In genomic region chr15:64067564-64068030, GRCh38 we compare ENCODE assay signal across 8 cellular contexts. TPM values are rescaled to one million over a fixed set of nuclear protein-coding genes. Genes with fewer than 3 reads are reported as not detected.
DNase-seq lines count a peak whose midpoint lies in the region; ATAC-seq and TF ChIP-seq lines count a peak whose summit lies in the region.

No MANE protein-coding gene starts in this region.

- intact Hi-C loops in PC-3 (cut with micrococcal nuclease): loop anchor here (1.0 to 5.0 kb wide), 4 partner anchors 176 to 457 kb away; no protein-coding TSS in a partner anchor

- peaks cover 4% of the 10 kb centered on the region for H3K4me1 Mint-ChIP-seq in activated T-cell treated with anti-CD3 and anti-CD28 coated beads, Interleukin-2, amount 50 U/mL, for 24 hours (ENCODE audit: low read depth)

- no peak overlapping the region for H3K4me3 Mint-ChIP-seq in activated T-cell treated with anti-CD3 and anti-CD28 coated beads, Interleukin-2, amount 50 U/mL, for 24 hours

- H3F3A ChIP-seq in PC-3 (ENCODE audit: low read length, unreplicated experiment) (peaks cover under 1% of the 10 kb centered on the region), neural cell (ENCODE audit: insufficient read depth, low read length, poor library complexity, severe bottlenecking) (no peaks in the 10 kb centered on the region)

- H3K4me1 ChIP-seq in HUES6 (ENCODE audit: control insufficient read depth, insufficient read depth, low read length) (no peaks in the 10 kb centered on the region), PC-3 (ENCODE audit: insufficient read depth, low read length) (peaks cover 25% of the 10 kb centered on the region), subcutaneous abdominal adipose tissue (ENCODE audit: control insufficient read depth in 5 of 5, insufficient read depth in 5 of 5, low read length in 5 of 5) (peaks cover 8 to 47% (median 45%) of the 10 kb centered on the region in 5 donors)

- no TSS peak for BruUV-seq in PC-3 (replicated peaks; lab: Mats Ljungman, UMichigan)

- H3K9me3 ChIP-seq in HUES6 (ENCODE audit: control insufficient read depth, insufficient read depth, low read depth, low read length) (no peaks in the 10 kb centered on the region), PC-3 (ENCODE audit: low read length) (no peaks in the 10 kb centered on the region), neural cell (ENCODE audit: low read length) (no peaks in the 10 kb centered on the region), subcutaneous abdominal adipose tissue (ENCODE audit: control insufficient read depth in 5 of 5, low read length in 5 of 5) (no peaks in the 10 kb centered on the region)

- TF ChIP-seq CTCF in PC-3 (conservative IDR thresholded peaks at IDR 0.05; ENCODE audit: low read depth, low read length) (peak; percentile 74), fibroblast of mammary gland (conservative IDR thresholded peaks at IDR 0.05; ENCODE audit: control insufficient read depth, insufficient read depth, low read depth, low read length) (peak; percentile 80), neural cell (IDR thresholded peaks at IDR 0.05; ENCODE audit: poor library complexity, severe bottlenecking) (peak; percentile 93)

- H3K4me2 ChIP-seq in PC-3 (ENCODE audit: low read length): peak overlapping the region; percentile 64
- H3K4me2 ChIP-seq in neural cell (ENCODE audit: low read length): no peak overlapping the region

- H3K9ac ChIP-seq in HUES6 (ENCODE audit: low read length) (peak overlapping the region; percentile 38), PC-3 (ENCODE audit: low read length) (no peak overlapping the region), neural cell (ENCODE audit: low read length) (no peak overlapping the region), subcutaneous abdominal adipose tissue (ENCODE audit: low read length in 5 of 5) (no peak overlapping the region)

- CTCF ChIA-PET in PC-3 (lab: Charles Lee): interaction anchor here (0.8 to 1.8 kb wide), 2 partner anchors 315 to 458 kb away, joined by 3 to 12 read pairs; no protein-coding TSS in a partner anchor

- TF ChIP-seq RAD21 in neural cell (conservative IDR thresholded peaks at IDR 0.05): peak; percentile 96

- H3K36me3 Mint-ChIP-seq in activated T-cell treated with anti-CD3 and anti-CD28 coated beads, Interleukin-2, amount 50 U/mL, for 24 hours (ENCODE audit: low read depth): peaks cover 17% of the 10 kb centered on the region

- H3K79me2 ChIP-seq in PC-3 (ENCODE audit: low read length) (no peaks in the 10 kb centered on the region), neural cell (replicated peaks; ENCODE audit: insufficient read depth, low read length) (no peaks in the 10 kb centered on the region)

- ATAC-seq in PC-3 (peak; percentile 58), GM19455 (IDR thresholded peaks at IDR 0.05; ENCODE audit: unreplicated experiment) (no peak)

- H4K20me1 ChIP-seq in PC-3 (ENCODE audit: low read length) (no peaks in the 10 kb centered on the region), neural cell (ENCODE audit: insufficient read depth) (no peaks in the 10 kb centered on the region)

- no peak overlapping the region for H3K27ac Mint-ChIP-seq in activated T-cell treated with anti-CD3 and anti-CD28 coated beads, Interleukin-2, amount 50 U/mL, for 24 hours

- H3K27me3 Mint-ChIP-seq in activated T-cell treated with anti-CD3 and anti-CD28 coated beads, Interleukin-2, amount 50 U/mL, for 24 hours: no peaks in the 10 kb centered on the region

- H3K4me3 ChIP-seq in HUES6 (ENCODE audit: low read depth, low read length) (peak overlapping the region; percentile 17; the same call in 1 of the 2 replicates), PC-3 (ENCODE audit: low read length) (no peak overlapping the region), fibroblast of mammary gland (ENCODE audit: control insufficient read depth, low read depth, low read length) (no peak overlapping the region), neural cell (ENCODE audit: low read length) (no peak overlapping the region), subcutaneous abdominal adipose tissue (ENCODE audit: low read depth in 1 of 5, low read length in 5 of 5) (peak overlapping the region in 1 of 5 donors; percentile 25)

- H3K27ac ChIP-seq in HUES6 (ENCODE audit: low read depth, low read length) (no peak overlapping the region), PC-3 (ENCODE audit: low read length) (no peak overlapping the region), neural cell (ENCODE audit: low read length) (no peak overlapping the region), subcutaneous abdominal adipose tissue (ENCODE audit: low read depth, low read length) (peak overlapping the region; percentile 98)

- H2AFZ ChIP-seq in PC-3 (ENCODE audit: low read length) (peak overlapping the region; percentile 46; the same call in 1 of the 2 replicates), neural cell (ENCODE audit: low read depth, low read length) (no peak overlapping the region)

- no peaks in the 10 kb centered on the region for H3K27me3 ChIP-seq in HUES6 (ENCODE audit: control insufficient read depth, insufficient read depth, low read length)
- H3K27me3 ChIP-seq in PC-3 (ENCODE audit: low read length): no peaks in the 10 kb centered on the region
- no peaks in the 10 kb centered on the region for H3K27me3 ChIP-seq in neural cell (ENCODE audit: insufficient read depth, low read depth, low read length)
- no peaks in the 10 kb centered on the region for H3K27me3 ChIP-seq in subcutaneous abdominal adipose tissue (ENCODE audit: control insufficient read depth in 5 of 5, insufficient read depth in 4 of 5, low read length in 5 of 5)

- POLR2A ChIA-PET in PC-3 (lab: Charles Lee; ENCODE audit: unreplicated experiment): no interaction called here

- no peak for TF ChIP-seq EP300 in neural cell (conservative IDR thresholded peaks at IDR 0.05; ENCODE audit: poor library complexity, severe bottlenecking)

- H3K36me3 ChIP-seq in HUES6 (ENCODE audit: control insufficient read depth, insufficient read depth, low read length): peaks cover 12% of the 10 kb centered on the region
- no peaks in the 10 kb centered on the region for H3K36me3 ChIP-seq in PC-3 (ENCODE audit: low read depth, low read length)
- H3K36me3 ChIP-seq in neural cell (ENCODE audit: insufficient read depth, low read length): no peaks in the 10 kb centered on the region
- H3K36me3 ChIP-seq in subcutaneous abdominal adipose tissue (ENCODE audit: control insufficient read depth in 5 of 5, insufficient read depth in 5 of 5, low read length in 5 of 5): peaks cover 0 to 7% (median 2%) of the 10 kb centered on the region in 5 donors

- H3K9me2 ChIP-seq in PC-3 (replicated peaks; ENCODE audit: low read length): no peaks in the 10 kb centered on the region
- no peaks in the 10 kb centered on the region for H3K9me2 ChIP-seq in neural cell (ENCODE audit: insufficient read depth, low read length)

- peak; percentile 53 for DNase-seq in DMS53 treated with DMSO at 0.1 percent for 48 hours (lab: John Stamatoyannopoulos, UW; ENCODE audit: unreplicated experiment)
- DNase-seq in PC-3: peak; percentile 73
- DNase-seq in activated T-cell treated with anti-CD3 and anti-CD28 coated beads, Interleukin-2, amount 50 U/mL, for 24 hours: peak; percentile 75
- peak; percentile 61 for DNase-seq in fibroblast of mammary gland (ENCODE audit: low read depth)

- H3K9me3 Mint-ChIP-seq in activated T-cell treated with anti-CD3 and anti-CD28 coated beads, Interleukin-2, amount 50 U/mL, for 24 hours: no peaks in the 10 kb centered on the region

TF ChIP-seq in neural cell, 6 proteins besides CTCF, POLR2A, EP300 and RAD21:
- TF ChIP-seq POLR2AphosphoS5 (IDR thresholded peaks at IDR 0.05): no peak
- TF ChIP-seq, protein P1, sequence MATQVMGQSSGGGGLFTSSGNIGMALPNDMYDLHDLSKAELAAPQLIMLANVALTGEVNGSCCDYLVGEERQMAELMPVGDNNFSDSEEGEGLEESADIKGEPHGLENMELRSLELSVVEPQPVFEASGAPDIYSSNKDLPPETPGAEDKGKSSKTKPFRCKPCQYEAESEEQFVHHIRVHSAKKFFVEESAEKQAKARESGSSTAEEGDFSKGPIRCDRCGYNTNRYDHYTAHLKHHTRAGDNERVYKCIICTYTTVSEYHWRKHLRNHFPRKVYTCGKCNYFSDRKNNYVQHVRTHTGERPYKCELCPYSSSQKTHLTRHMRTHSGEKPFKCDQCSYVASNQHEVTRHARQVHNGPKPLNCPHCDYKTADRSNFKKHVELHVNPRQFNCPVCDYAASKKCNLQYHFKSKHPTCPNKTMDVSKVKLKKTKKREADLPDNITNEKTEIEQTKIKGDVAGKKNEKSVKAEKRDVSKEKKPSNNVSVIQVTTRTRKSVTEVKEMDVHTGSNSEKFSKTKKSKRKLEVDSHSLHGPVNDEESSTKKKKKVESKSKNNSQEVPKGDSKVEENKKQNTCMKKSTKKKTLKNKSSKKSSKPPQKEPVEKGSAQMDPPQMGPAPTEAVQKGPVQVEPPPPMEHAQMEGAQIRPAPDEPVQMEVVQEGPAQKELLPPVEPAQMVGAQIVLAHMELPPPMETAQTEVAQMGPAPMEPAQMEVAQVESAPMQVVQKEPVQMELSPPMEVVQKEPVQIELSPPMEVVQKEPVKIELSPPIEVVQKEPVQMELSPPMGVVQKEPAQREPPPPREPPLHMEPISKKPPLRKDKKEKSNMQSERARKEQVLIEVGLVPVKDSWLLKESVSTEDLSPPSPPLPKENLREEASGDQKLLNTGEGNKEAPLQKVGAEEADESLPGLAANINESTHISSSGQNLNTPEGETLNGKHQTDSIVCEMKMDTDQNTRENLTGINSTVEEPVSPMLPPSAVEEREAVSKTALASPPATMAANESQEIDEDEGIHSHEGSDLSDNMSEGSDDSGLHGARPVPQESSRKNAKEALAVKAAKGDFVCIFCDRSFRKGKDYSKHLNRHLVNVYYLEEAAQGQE (IDR thresholded peaks at IDR 0.05; ENCODE audit: borderline replicate concordance): no peak
- TF ChIP-seq SMC3 (conservative IDR thresholded peaks at IDR 0.05; ENCODE audit: poor library complexity): peak; percentile 96
- no peak for TF ChIP-seq EZH2 (IDR thresholded peaks at IDR 0.05; ENCODE audit: borderline replicate concordance, insufficient read depth, low read length, poor library complexity, severe bottlenecking)
- no peak for TF ChIP-seq TAF1 (IDR thresholded peaks at IDR 0.05; ENCODE audit: low read depth)
- peak; percentile 11 for TF ChIP-seq MXI1 (conservative IDR thresholded peaks at IDR 0.05; ENCODE audit: poor library complexity, severe bottlenecking)
TF ChIP-seq in neural cell: peak in this region for 2.

RNA-seq across cellular contexts. Expression of gene DAPK2, which starts 21.3 kb away (rescaled TPM):
- 1.4 and 5.2 TPM in 2 replicates for total RNA-seq in PC-3 (2014; rRNA removed)
- 0.18 and 0.78 TPM in 2 replicates for polyA plus RNA-seq in neural cell
- 0.81 and 0.97 TPM in 2 replicates for polyA minus RNA-seq in neural cell

RNA-seq across cellular contexts. Expression of gene CIAO2A, which starts 26.0 kb away (rescaled TPM):
- total RNA-seq in PC-3 (2014; rRNA removed): 83.7 and 92.4 TPM in 2 replicates
- polyA plus RNA-seq in neural cell: 125 and 156 TPM in 2 replicates
- polyA minus RNA-seq in neural cell: 53.6 and 58.1 TPM in 2 replicates

RNA-seq across cellular contexts. Expression of gene SNX1, which starts 28.2 kb away (rescaled TPM):
- 24.3 and 62.3 TPM in 2 replicates for total RNA-seq in PC-3 (2014; rRNA removed)
- polyA plus RNA-seq in neural cell: 35.7 and 44.7 TPM in 2 replicates
- 60.6 and 70.3 TPM in 2 replicates for polyA minus RNA-seq in neural cell
